9 cellular contexts compared by ENCODE assay signal in genomic region chr2:25041307-25041927, GRCh38. TPM values are rescaled to one million over a fixed set of nuclear protein-coding genes. Genes with fewer than 3 reads are reported as not detected.
A peak's percentile ranks its signal among the peaks of the same experiment; 100 is the strongest.
DNase-seq lines count a peak whose midpoint lies in the region; ATAC-seq and TF ChIP-seq lines count a peak whose summit lies in the region.
"Had no signal": no experiment of that assay in that cellular context is flagged by ENCODE, and none has a peak within 500 bp of the region (broad histone marks: within the 10 kb centered on the region; RNA-seq: fewer than 3 reads in every experiment).

No MANE protein-coding gene starts in this region.

- no peak for TF ChIP-seq CTCF in GM13976 (IDR thresholded peaks at IDR 0.05; ENCODE audit: borderline replicate concordance, control extremely low read depth, extremely low read depth, insufficient read depth, missing control alignments)
- TF ChIP-seq CTCF in adrenal gland (IDR thresholded peaks at IDR 0.05): peak; percentile 8 to 56 (median 26)
- peak in 8 of 12 donors; percentile 15 to 43 (median 31) for TF ChIP-seq CTCF in heart left ventricle (IDR thresholded peaks at IDR 0.05)
- TF ChIP-seq CTCF in ovary (IDR thresholded peaks at IDR 0.05): peak in 1 of 3 donors; percentile 42

- H3K4me3 ChIP-seq in adrenal gland: peak overlapping the region in 3 of 4 donors; percentile 20 to 72 (median 25)
- peak overlapping the region; percentile 37 to 97 (median 82) for H3K4me3 ChIP-seq in heart left ventricle
- peak overlapping the region; percentile 49 for H3K4me3 ChIP-seq in ovary

- WGBS in adrenal gland, 4 donors: 1 to 2% (median 1%) methylated on average over 10 to 28 of the region's 28 CpGs
- 0 to 3% (median 2%) methylated on average over 11 to 28 of the region's 28 CpGs for WGBS in heart left ventricle, 4 donors
- WGBS in ovary, 3 donors: 0 to 1% (median 1%) methylated on average over 26 to 28 of the region's 28 CpGs

- TF ChIP-seq POLR2A in adrenal gland (IDR thresholded peaks at IDR 0.05): peak; percentile 14 to 33
- TF ChIP-seq POLR2A in heart left ventricle (IDR thresholded peaks at IDR 0.05): no peak
- TF ChIP-seq POLR2A in ovary (IDR thresholded peaks at IDR 0.05): no peak

- H3K27me3 ChIP-seq in adrenal gland (no peaks in the 10 kb centered on the region), heart left ventricle (peaks cover 0 to 13% (median 0%) of the 10 kb centered on the region in 9 donors), ovary (no peaks in the 10 kb centered on the region)

- ATAC-seq in HG03378 (IDR thresholded peaks at IDR 0.05; ENCODE audit: unreplicated experiment) (peak; percentile 12), heart left ventricle (peak; percentile 15 to 43 (median 18)), HG03521 (IDR thresholded peaks at IDR 0.05; ENCODE audit: unreplicated experiment) (no peak), GM21526 (IDR thresholded peaks at IDR 0.05; ENCODE audit: low FRiP score, unreplicated experiment) (no peak)

- H3K27ac ChIP-seq in adrenal gland (peak overlapping the region in 2 of 5 donors; percentile 43 to 70), heart left ventricle (peak overlapping the region in 10 of 12 donors; percentile 44 to 87 (median 70)), ovary (no peak overlapping the region)
- H3K27ac ChIP-seq: epithelial cell of prostate had no signal

- H3K4me1 ChIP-seq in adrenal gland (replicated peaks in 1 of 2): peaks cover 10 to 20% of the 10 kb centered on the region in 2 donors
- H3K4me1 ChIP-seq in heart left ventricle: peaks cover 0 to 26% (median 17%) of the 10 kb centered on the region in 12 donors
- peaks cover 5% of the 10 kb centered on the region for H3K4me1 ChIP-seq in ovary (ENCODE audit: insufficient read depth)

- no peak for TF ChIP-seq EP300 in ovary (IDR thresholded peaks at IDR 0.05)

- in situ Hi-C loops in GM13976 (cut with MboI; ENCODE audit: low sequenced_read_pairs, unreplicated experiment): no loop called here

- intact Hi-C loops in adrenal gland (cut with DNase I): loop anchor here in 1 of 2 donors (5.0 kb wide), 2 partner anchors 49 to 86 kb away; no protein-coding TSS in a partner anchor
- intact Hi-C loops in heart left ventricle (cut with DNase I): loop anchor here (2.0 to 10.0 kb wide), 10 partner anchors 36 to 87 kb away; partner anchors contain the start of gene DNAJC27 (in 3 of the 10)
- intact Hi-C loops in ovary (cut with DNase I): no loop called here

- no peaks in the 10 kb centered on the region for H3K36me3 ChIP-seq in adrenal gland (replicated peaks in 1 of 2)
- H3K36me3 ChIP-seq in heart left ventricle: no peaks in the 10 kb centered on the region
- H3K36me3 ChIP-seq in ovary: no peaks in the 10 kb centered on the region

- DNase-seq in GM13976 (ENCODE audit: low spot score): peak; percentile 43
- DNase-seq in NCI-H748 (lab: John Stamatoyannopoulos, UW; ENCODE audit: unreplicated experiment): peak; percentile 93
- peak; percentile 58 to 86 (median 65) for DNase-seq in adrenal gland
- peak; percentile 59 to 74 (median 65) for DNase-seq in heart left ventricle
- DNase-seq in ovary: peak; percentile 60 to 74 (median 70)

- H3K9me3 ChIP-seq in adrenal gland (replicated peaks in 1 of 3): no peaks in the 10 kb centered on the region
- H3K9me3 ChIP-seq in heart left ventricle: no peaks in the 10 kb centered on the region
- H3K9me3 ChIP-seq in ovary: no peaks in the 10 kb centered on the region

RNA-seq across cellular contexts. Expression of gene EFR3B, which starts 0.5 kb away (rescaled TPM):
- total RNA-seq in adrenal gland (10 to 100 TPM in 1 of 8 donors, 1 to 10 TPM in 7; 1.8 to 10.6 (median 2.4) TPM), heart left ventricle (10 to 100 TPM in 1 of 9 donors, 1 to 10 TPM in 8; 4.3 to 13.8 (median 6.3) TPM), ovary (1 to 10 TPM in 6 of 7 donors, under 1 TPM in 1; 0.36 to 4.5 (median 1.5) TPM)
- polyA plus RNA-seq in adrenal gland (10 to 100 TPM in 1 of 3 donors, 1 to 10 TPM in 1, under 1 TPM in 1; 0.84 to 18.5 (median 2.1) TPM), heart left ventricle (1 to 10 TPM; 1.7 to 1.8 TPM), ovary (under 1 TPM; 0.45 to 0.93 TPM)

Comparison
In these comparisons a context has a peak if more than half of its experiments do, and no peak if none do; other contexts are left out.
1. DNase-seq: peak in every context shown above with its lines; median percentile 93 in NCI-H748; 70 in ovary; 65 in adrenal gland; 65 in heart left ventricle; 43 in GM13976.
2. ATAC-seq: peak in HG03378 (single experiment) and heart left ventricle (4 of 4); none in HG03521 (single experiment) and GM21526 (single experiment).
3. H3K27ac ChIP-seq: peak in heart left ventricle (10 of 12); none in ovary (0 of 2).
4. H3K4me3 ChIP-seq: peak in every context shown above with its lines; median percentile 82 in heart left ventricle; 49 in ovary; 25 in adrenal gland.
5. POLR2A ChIP-seq: peak in adrenal gland (2 of 2); none in heart left ventricle (0 of 2) and ovary (single experiment).
6. intact Hi-C loops: an anchor here in heart left ventricle (2.0 to 10.0 kb wide); none called in ovary.